In the genomic region with DNA sequence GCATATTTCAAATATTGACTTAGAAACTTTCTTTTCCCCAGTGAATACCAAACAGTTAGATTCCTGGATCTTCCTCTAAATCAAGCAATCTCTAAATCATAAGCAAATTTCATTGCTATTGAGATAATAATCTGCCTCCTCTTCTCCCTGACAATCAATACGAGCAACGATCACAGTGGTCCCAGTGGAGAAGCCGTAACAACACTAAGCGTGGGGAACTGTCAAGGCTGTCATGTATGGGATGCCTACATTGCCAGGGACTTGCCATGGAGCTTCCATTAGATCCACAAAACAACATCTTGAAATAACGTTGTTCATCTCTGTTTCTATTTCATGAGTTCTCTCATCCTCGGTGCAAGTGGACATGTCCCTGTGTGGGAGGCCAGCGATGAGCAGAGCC, we compare ENCODE assay signal across 17 cellular contexts.
"Had no signal": no experiment of that assay in that cellular context is flagged by ENCODE, and none has a peak within 500 bp of the region (broad histone marks: within the 10 kb centered on the region; RNA-seq: fewer than 3 reads in every experiment).

No MANE protein-coding gene starts in this region.

- H3K4me3 ChIP-seq: coronary artery, dorsolateral prefrontal cortex, esophagus muscularis mucosa, gastroesophageal sphincter, heart right ventricle, left lung, lower lobe of right lung had no signal

- H3K4me1 ChIP-seq: foreskin keratinocyte, gastroesophageal sphincter, left lung had no signal

- H3K27ac ChIP-seq: coronary artery, dorsolateral prefrontal cortex, esophagus muscularis mucosa, foreskin keratinocyte, gastroesophageal sphincter, heart right ventricle, left lung, lower lobe of right lung had no signal

- H3K27me3 ChIP-seq: esophagus muscularis mucosa, foreskin keratinocyte had no signal

- DNase-seq: dermis blood vessel endothelial cell; dorsolateral prefrontal cortex; effector CD4-positive, alpha-beta T cell; effector memory CD4-positive, alpha-beta T cell; foreskin keratinocyte; head of caudate nucleus; heart right ventricle; hippocampal formation; left cardiac atrium; left lung; left ventricle myocardium superior; lower lobe of right lung; mesendoderm; midbrain had no signal

- H3K36me3 ChIP-seq: esophagus muscularis mucosa, gastroesophageal sphincter, heart right ventricle, left lung, lower lobe of right lung had no signal

- H3K9me3 ChIP-seq: esophagus muscularis mucosa, gastroesophageal sphincter, heart right ventricle, left lung, lower lobe of right lung had no signal

- ATAC-seq: foreskin keratinocyte, gastroesophageal sphincter, heart right ventricle, left cardiac atrium, left lung, left ventricle myocardium superior, lower lobe of right lung had no signal
